Comparison of ENCODE assay signal across 1 cellular context in the genomic region with DNA sequence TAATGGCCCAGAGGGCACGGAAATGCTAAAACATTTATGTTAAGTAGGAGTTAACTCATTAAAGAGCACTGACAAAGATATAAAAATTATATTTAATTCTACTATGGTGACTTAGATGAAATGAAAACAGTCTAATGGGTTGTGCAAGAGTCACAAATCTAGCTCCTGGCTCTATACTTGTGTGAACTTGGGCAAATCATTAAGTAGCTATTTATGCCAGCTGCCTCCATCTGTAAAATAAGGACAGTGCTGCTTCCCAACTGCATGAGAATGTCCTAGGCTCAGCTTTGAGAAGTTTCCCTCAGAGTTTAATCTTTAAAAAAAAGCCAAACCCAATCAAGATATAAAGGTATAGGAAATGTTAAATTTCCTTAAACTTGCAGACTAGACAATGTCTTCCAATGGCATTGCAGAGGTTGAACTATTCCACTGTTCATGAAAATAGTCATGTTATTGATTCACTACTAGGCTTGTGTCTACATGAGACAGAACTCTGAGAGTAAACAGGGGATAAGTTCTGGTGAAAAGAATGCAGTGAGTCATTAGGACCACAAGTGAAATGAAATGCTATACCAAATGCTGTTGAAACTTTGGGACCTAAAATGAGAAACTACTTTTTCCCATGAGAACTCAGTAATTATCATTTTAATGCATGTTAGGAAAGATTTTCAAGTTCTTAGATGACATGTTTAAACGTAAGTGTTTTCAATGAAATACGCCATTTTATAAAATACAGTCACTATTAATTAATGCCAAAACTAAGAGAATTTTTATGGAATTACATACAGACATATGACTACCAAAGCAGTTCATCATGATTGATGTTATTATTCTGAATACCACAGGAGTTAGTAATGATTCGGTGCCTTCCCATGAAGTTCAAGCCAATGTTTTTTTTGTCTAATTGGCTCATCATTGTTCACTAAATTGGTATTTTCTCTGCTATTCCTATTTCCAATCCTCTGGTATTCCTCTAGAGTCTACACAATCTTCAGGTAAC.
A peak's percentile ranks its signal among the peaks of the same experiment; 100 is the strongest.
TF ChIP-seq lines count a peak whose summit lies in the region.

No MANE protein-coding gene starts in this region.

TF ChIP-seq in HepG2, 621 proteins besides CTCF, POLR2A, EP300 and RAD21 (continued from another document and continues in another):
- TF ChIP-seq, protein P1, sequence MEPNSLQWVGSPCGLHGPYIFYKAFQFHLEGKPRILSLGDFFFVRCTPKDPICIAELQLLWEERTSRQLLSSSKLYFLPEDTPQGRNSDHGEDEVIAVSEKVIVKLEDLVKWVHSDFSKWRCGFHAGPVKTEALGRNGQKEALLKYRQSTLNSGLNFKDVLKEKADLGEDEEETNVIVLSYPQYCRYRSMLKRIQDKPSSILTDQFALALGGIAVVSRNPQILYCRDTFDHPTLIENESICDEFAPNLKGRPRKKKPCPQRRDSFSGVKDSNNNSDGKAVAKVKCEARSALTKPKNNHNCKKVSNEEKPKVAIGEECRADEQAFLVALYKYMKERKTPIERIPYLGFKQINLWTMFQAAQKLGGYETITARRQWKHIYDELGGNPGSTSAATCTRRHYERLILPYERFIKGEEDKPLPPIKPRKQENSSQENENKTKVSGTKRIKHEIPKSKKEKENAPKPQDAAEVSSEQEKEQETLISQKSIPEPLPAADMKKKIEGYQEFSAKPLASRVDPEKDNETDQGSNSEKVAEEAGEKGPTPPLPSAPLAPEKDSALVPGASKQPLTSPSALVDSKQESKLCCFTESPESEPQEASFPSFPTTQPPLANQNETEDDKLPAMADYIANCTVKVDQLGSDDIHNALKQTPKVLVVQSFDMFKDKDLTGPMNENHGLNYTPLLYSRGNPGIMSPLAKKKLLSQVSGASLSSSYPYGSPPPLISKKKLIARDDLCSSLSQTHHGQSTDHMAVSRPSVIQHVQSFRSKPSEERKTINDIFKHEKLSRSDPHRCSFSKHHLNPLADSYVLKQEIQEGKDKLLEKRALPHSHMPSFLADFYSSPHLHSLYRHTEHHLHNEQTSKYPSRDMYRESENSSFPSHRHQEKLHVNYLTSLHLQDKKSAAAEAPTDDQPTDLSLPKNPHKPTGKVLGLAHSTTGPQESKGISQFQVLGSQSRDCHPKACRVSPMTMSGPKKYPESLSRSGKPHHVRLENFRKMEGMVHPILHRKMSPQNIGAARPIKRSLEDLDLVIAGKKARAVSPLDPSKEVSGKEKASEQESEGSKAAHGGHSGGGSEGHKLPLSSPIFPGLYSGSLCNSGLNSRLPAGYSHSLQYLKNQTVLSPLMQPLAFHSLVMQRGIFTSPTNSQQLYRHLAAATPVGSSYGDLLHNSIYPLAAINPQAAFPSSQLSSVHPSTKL (CRISPR knock-in tag; IDR thresholded peaks at IDR 0.05) = peak; percentile 96
- no peak for TF ChIP-seq KLF6 (CRISPR knock-in tag; IDR thresholded peaks at IDR 0.05)
- peak; percentile 93 for TF ChIP-seq FOXK2 (IDR thresholded peaks at IDR 0.05)
- TF ChIP-seq FOXP1 (IDR thresholded peaks at IDR 0.05) = peak; percentile 82
- TF ChIP-seq FOXP1 (CRISPR knock-in tag; IDR thresholded peaks at IDR 0.05) = peak; percentile 91
- TF ChIP-seq ZNF124 (CRISPR knock-in tag; IDR thresholded peaks at IDR 0.05) = peak; percentile 62; the same call in 1 of the 2 replicates
- TF ChIP-seq, protein P2, sequence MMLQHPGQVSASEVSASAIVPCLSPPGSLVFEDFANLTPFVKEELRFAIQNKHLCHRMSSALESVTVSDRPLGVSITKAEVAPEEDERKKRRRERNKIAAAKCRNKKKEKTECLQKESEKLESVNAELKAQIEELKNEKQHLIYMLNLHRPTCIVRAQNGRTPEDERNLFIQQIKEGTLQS (CRISPR knock-in tag; IDR thresholded peaks at IDR 0.05) = peak; percentile 66
- peak; percentile 83; the same call in 1 of the 2 replicates for TF ChIP-seq NFIC (IDR thresholded peaks at IDR 0.05; ENCODE audit: low read length)
- peak; percentile 60 for TF ChIP-seq HNF4A (CRISPR knock-in tag; IDR thresholded peaks at IDR 0.05)
- TF ChIP-seq RNF2 (conservative IDR thresholded peaks at IDR 0.05; ENCODE audit: low read depth) = no peak
- no peak for TF ChIP-seq ZNF709 (CRISPR knock-in tag; IDR thresholded peaks at IDR 0.05)
- TF ChIP-seq, protein P3, sequence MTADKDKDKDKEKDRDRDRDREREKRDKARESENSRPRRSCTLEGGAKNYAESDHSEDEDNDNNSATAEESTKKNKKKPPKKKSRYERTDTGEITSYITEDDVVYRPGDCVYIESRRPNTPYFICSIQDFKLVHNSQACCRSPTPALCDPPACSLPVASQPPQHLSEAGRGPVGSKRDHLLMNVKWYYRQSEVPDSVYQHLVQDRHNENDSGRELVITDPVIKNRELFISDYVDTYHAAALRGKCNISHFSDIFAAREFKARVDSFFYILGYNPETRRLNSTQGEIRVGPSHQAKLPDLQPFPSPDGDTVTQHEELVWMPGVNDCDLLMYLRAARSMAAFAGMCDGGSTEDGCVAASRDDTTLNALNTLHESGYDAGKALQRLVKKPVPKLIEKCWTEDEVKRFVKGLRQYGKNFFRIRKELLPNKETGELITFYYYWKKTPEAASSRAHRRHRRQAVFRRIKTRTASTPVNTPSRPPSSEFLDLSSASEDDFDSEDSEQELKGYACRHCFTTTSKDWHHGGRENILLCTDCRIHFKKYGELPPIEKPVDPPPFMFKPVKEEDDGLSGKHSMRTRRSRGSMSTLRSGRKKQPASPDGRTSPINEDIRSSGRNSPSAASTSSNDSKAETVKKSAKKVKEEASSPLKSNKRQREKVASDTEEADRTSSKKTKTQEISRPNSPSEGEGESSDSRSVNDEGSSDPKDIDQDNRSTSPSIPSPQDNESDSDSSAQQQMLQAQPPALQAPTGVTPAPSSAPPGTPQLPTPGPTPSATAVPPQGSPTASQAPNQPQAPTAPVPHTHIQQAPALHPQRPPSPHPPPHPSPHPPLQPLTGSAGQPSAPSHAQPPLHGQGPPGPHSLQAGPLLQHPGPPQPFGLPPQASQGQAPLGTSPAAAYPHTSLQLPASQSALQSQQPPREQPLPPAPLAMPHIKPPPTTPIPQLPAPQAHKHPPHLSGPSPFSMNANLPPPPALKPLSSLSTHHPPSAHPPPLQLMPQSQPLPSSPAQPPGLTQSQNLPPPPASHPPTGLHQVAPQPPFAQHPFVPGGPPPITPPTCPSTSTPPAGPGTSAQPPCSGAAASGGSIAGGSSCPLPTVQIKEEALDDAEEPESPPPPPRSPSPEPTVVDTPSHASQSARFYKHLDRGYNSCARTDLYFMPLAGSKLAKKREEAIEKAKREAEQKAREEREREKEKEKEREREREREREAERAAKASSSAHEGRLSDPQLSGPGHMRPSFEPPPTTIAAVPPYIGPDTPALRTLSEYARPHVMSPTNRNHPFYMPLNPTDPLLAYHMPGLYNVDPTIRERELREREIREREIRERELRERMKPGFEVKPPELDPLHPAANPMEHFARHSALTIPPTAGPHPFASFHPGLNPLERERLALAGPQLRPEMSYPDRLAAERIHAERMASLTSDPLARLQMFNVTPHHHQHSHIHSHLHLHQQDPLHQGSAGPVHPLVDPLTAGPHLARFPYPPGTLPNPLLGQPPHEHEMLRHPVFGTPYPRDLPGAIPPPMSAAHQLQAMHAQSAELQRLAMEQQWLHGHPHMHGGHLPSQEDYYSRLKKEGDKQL (CRISPR knock-in tag; IDR thresholded peaks at IDR 0.05; ENCODE audit: low read depth) = 0 out of 2 replicates have a peak, but pooled peaks have one; percentile 48
- no peak for TF ChIP-seq YEATS4 (CRISPR knock-in tag; IDR thresholded peaks at IDR 0.05; ENCODE audit: borderline replicate concordance)
- TF ChIP-seq BCL6 (CRISPR knock-in tag; IDR thresholded peaks at IDR 0.05) = peak; percentile 84
- 0 out of 2 replicates have a peak, but pooled peaks have one; percentile 56 for TF ChIP-seq ZFP36L1 (CRISPR knock-in tag; IDR thresholded peaks at IDR 0.05)
- peak; percentile 89 for TF ChIP-seq JUN (CRISPR knock-in tag; IDR thresholded peaks at IDR 0.05)
- TF ChIP-seq, protein P4, sequence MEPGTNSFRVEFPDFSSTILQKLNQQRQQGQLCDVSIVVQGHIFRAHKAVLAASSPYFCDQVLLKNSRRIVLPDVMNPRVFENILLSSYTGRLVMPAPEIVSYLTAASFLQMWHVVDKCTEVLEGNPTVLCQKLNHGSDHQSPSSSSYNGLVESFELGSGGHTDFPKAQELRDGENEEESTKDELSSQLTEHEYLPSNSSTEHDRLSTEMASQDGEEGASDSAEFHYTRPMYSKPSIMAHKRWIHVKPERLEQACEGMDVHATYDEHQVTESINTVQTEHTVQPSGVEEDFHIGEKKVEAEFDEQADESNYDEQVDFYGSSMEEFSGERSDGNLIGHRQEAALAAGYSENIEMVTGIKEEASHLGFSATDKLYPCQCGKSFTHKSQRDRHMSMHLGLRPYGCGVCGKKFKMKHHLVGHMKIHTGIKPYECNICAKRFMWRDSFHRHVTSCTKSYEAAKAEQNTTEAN (CRISPR knock-in tag; conservative IDR thresholded peaks at IDR 0.05) = 0 out of 2 replicates have a peak, but pooled peaks have one; percentile 42
- TF ChIP-seq AGO1 (IDR thresholded peaks at IDR 0.05; ENCODE audit: low read depth, low read length, poor library complexity, severe bottlenecking) = no peak
- no peak for TF ChIP-seq SATB2 (CRISPR knock-in tag; IDR thresholded peaks at IDR 0.05)
- no peak for TF ChIP-seq ZFP37 (CRISPR knock-in tag; IDR thresholded peaks at IDR 0.05; ENCODE audit: borderline replicate concordance)
- TF ChIP-seq KMT2B (CRISPR knock-in tag; IDR thresholded peaks at IDR 0.05) = peak; percentile 48; the same call in 1 of the 2 replicates
- TF ChIP-seq ZSCAN9 (CRISPR knock-in tag; IDR thresholded peaks at IDR 0.05; ENCODE audit: borderline replicate concordance) = peak; percentile 83; the same call in 1 of the 2 replicates
- TF ChIP-seq ZNF101 (CRISPR knock-in tag; IDR thresholded peaks at IDR 0.05; ENCODE audit: borderline replicate concordance, low read depth) = no peak
- TF ChIP-seq, protein P5, sequence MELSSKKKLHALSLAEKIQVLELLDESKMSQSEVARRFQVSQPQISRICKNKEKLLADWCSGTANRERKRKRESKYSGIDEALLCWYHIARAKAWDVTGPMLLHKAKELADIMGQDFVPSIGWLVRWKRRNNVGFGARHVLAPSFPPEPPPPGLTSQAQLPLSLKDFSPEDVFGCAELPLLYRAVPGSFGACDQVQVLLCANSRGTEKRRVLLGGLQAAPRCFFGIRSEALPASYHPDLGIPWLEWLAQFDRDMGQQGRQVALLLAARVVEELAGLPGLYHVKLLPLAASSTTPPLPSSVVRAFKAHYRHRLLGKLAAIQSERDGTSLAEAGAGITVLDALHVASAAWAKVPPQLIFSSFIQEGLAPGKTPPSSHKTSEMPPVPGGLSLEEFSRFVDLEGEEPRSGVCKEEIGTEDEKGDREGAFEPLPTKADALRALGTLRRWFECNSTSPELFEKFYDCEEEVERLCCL (CRISPR knock-in tag; IDR thresholded peaks at IDR 0.05; ENCODE audit: borderline replicate concordance) = no peak
- no peak for TF ChIP-seq MTF2 (CRISPR knock-in tag; IDR thresholded peaks at IDR 0.05; ENCODE audit: borderline replicate concordance)
- TF ChIP-seq CEBPG (CRISPR knock-in tag; IDR thresholded peaks at IDR 0.05) = peak; percentile 69
- 0 out of 2 replicates have a peak, but pooled peaks have one; percentile 39 for TF ChIP-seq RFXANK (CRISPR knock-in tag; IDR thresholded peaks at IDR 0.05)
- TF ChIP-seq, protein P6, sequence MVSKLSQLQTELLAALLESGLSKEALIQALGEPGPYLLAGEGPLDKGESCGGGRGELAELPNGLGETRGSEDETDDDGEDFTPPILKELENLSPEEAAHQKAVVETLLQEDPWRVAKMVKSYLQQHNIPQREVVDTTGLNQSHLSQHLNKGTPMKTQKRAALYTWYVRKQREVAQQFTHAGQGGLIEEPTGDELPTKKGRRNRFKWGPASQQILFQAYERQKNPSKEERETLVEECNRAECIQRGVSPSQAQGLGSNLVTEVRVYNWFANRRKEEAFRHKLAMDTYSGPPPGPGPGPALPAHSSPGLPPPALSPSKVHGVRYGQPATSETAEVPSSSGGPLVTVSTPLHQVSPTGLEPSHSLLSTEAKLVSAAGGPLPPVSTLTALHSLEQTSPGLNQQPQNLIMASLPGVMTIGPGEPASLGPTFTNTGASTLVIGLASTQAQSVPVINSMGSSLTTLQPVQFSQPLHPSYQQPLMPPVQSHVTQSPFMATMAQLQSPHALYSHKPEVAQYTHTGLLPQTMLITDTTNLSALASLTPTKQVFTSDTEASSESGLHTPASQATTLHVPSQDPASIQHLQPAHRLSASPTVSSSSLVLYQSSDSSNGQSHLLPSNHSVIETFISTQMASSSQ (IDR thresholded peaks at IDR 0.05; ENCODE audit: low read depth) = peak; percentile 70; the same call in 1 of the 2 replicates
- TF ChIP-seq, protein P6 (CRISPR knock-in tag; IDR thresholded peaks at IDR 0.05; ENCODE audit: borderline replicate concordance) = peak; percentile 54; the same call in 1 of the 2 replicates
- TF ChIP-seq ZNF766 (CRISPR knock-in tag; IDR thresholded peaks at IDR 0.05; ENCODE audit: borderline replicate concordance) = no peak
- peak; percentile 91 for TF ChIP-seq SIX1 (CRISPR knock-in tag; IDR thresholded peaks at IDR 0.05; ENCODE audit: borderline replicate concordance)
- TF ChIP-seq ZSCAN29 (CRISPR knock-in tag; conservative IDR thresholded peaks at IDR 0.05) = no peak
- peak; percentile 81 for TF ChIP-seq MED1 (CRISPR knock-in tag; IDR thresholded peaks at IDR 0.05)
- no peak for TF ChIP-seq RFXAP (CRISPR knock-in tag; IDR thresholded peaks at IDR 0.05; ENCODE audit: borderline replicate concordance)
- TF ChIP-seq NCOR1 (IDR thresholded peaks at IDR 0.05; ENCODE audit: borderline replicate concordance, low read length) = peak; percentile 34; the same call in 1 of the 2 replicates
- TF ChIP-seq ZNF431 (CRISPR knock-in tag; IDR thresholded peaks at IDR 0.05; ENCODE audit: borderline replicate concordance, low read depth) = no peak
- TF ChIP-seq ZNF264 (CRISPR knock-in tag; IDR thresholded peaks at IDR 0.05) = peak; percentile 33; the same call in 1 of the 2 replicates
- TF ChIP-seq KAT8 (CRISPR knock-in tag; IDR thresholded peaks at IDR 0.05) = peak; percentile 40; the same call in 1 of the 2 replicates
- TF ChIP-seq REXO4 (CRISPR knock-in tag; IDR thresholded peaks at IDR 0.05; ENCODE audit: borderline replicate concordance) = no peak
